10 cellular contexts compared by ENCODE assay signal in genomic region chr6:168007592-168008338, GRCh38. TPM values are rescaled to one million over a fixed set of nuclear protein-coding genes. Genes with fewer than 3 reads are reported as not detected.
A peak's percentile ranks its signal among the peaks of the same experiment; 100 is the strongest.
DNase-seq lines count a peak whose midpoint lies in the region; ATAC-seq, FAIRE-seq and TF ChIP-seq lines count a peak whose summit lies in the region.
"Had no signal": no experiment of that assay in that cellular context is flagged by ENCODE, and none has a peak within 500 bp of the region (broad histone marks: within the 10 kb centered on the region; RNA-seq: fewer than 3 reads in every experiment).

No MANE protein-coding gene starts in this region.

- H3K9ac ChIP-seq in Karpas-422 (ENCODE audit: low read length), result no peak overlapping the region

- ATAC-seq in stimulated activated naive CD8-positive, alpha-beta T cell treated with anti-CD3 and anti-CD28 coated beads, Interleukin-15, amount 100 ng/mL, for 72 hours, result no peak

- H3K27ac ChIP-seq in AG04450 (ENCODE audit: low read depth, low read length) (peak overlapping the region; percentile 22), Karpas-422 (ENCODE audit: low read length) (no peak overlapping the region), small intestine (ENCODE audit: low read depth in 1 of 2, low read length in 1 of 2) (peak overlapping the region in 1 of 2 donors; percentile 24)

- H3K4me1 ChIP-seq in Karpas-422 (ENCODE audit: low read length) (no peaks in the 10 kb centered on the region), small intestine (ENCODE audit: control insufficient read depth in 2 of 2, insufficient read depth in 1 of 2, low read depth in 1 of 2, low read length in 1 of 2) (no peaks in the 10 kb centered on the region)

- no peaks in the 10 kb centered on the region for H3K79me2 ChIP-seq in Karpas-422 (ENCODE audit: low read length)

- no peak for FAIRE-seq in small intestine (lab: Jason Lieb, UNC)

- no peak overlapping the region for H2AFZ ChIP-seq in Karpas-422 (ENCODE audit: low read length)

- H3K27me3 ChIP-seq in AG04450 (ENCODE audit: control insufficient read depth, insufficient read depth, low read length) (peaks cover 17% of the 10 kb centered on the region), Karpas-422 (ENCODE audit: low read length) (no peaks in the 10 kb centered on the region), small intestine (ENCODE audit: control insufficient read depth in 2 of 2, insufficient read depth in 2 of 2, low read length in 2 of 2) (no peaks in the 10 kb centered on the region)

- WGBS in small intestine, 3 donors, result 56 to 65% (median 61%) methylated on average over 3 of the region's 3 CpGs

- H3K9me2 ChIP-seq in Karpas-422 (replicated peaks; ENCODE audit: insufficient read depth, low read length), result no peaks in the 10 kb centered on the region

- H3K4me2 ChIP-seq in Karpas-422 (ENCODE audit: low read depth, low read length, poor library complexity, severe bottlenecking), result no peak overlapping the region

- H3K4me3 ChIP-seq in AG04450 (ENCODE audit: low read depth, low read length) (no peak overlapping the region), astrocyte of the spinal cord (ENCODE audit: low read depth, low read length) (no peak overlapping the region), Karpas-422 (ENCODE audit: low read length) (no peak overlapping the region), small intestine (ENCODE audit: low read depth in 1 of 2, low read length in 2 of 2) (no peak overlapping the region)

- no peaks in the 10 kb centered on the region for H4K20me1 ChIP-seq in Karpas-422 (ENCODE audit: insufficient read depth, low read depth, low read length)

- no peaks in the 10 kb centered on the region for H3K4me1 Mint-ChIP-seq in stimulated activated naive CD8-positive, alpha-beta T cell treated with anti-CD3 and anti-CD28 coated beads, Interleukin-15, amount 100 ng/mL, for 72 hours

- no peak overlapping the region for H3K27ac Mint-ChIP-seq in stimulated activated naive CD8-positive, alpha-beta T cell treated with anti-CD3 and anti-CD28 coated beads, Interleukin-15, amount 100 ng/mL, for 72 hours
- H3K27ac Mint-ChIP-seq: activated CD4-positive, alpha-beta T cell treated with anti-CD3 and anti-CD28 coated beads, Interleukin-2, amount 10 ng/mL, durations not matched to agents 24 days and 14 days had no signal

- peak; percentile 97 for DNase-seq in AG04450 (ENCODE audit: low read depth, low spot score)
- peak; percentile 99 for DNase-seq in LHCN-M2 (ENCODE audit: low read depth)
- DNase-seq in astrocyte of the spinal cord (ENCODE audit: low read depth, low spot score), result peak; percentile 99
- peak; percentile 100 for DNase-seq in kidney glomerular epithelial cell (lab: John Stamatoyannopoulos, UW)
- DNase-seq in stimulated activated naive CD8-positive, alpha-beta T cell treated with anti-CD3 and anti-CD28 coated beads, Interleukin-15, amount 100 ng/mL, for 72 hours, result no peak
- DNase-seq in Karpas-422, result no peak
- no peak for DNase-seq in pons (ENCODE audit: low spot score)
- DNase-seq in small intestine, result no peak
- DNase-seq: activated CD4-positive, alpha-beta T cell treated with anti-CD3 and anti-CD28 coated beads, Interleukin-2, amount 10 ng/mL, durations not matched to agents 24 days and 14 days; NCI-H1417 treated with DMSO at 0.1 percent for 48 hours had no signal

- in situ Hi-C loops in astrocyte of the spinal cord (cut with HindIII; ENCODE audit: low sequenced_read_pairs), result no loop called here

- no peak overlapping the region for H3K4me3 Mint-ChIP-seq in stimulated activated naive CD8-positive, alpha-beta T cell treated with anti-CD3 and anti-CD28 coated beads, Interleukin-15, amount 100 ng/mL, for 72 hours
- H3K4me3 Mint-ChIP-seq: activated CD4-positive, alpha-beta T cell treated with anti-CD3 and anti-CD28 coated beads, Interleukin-2, amount 10 ng/mL, durations not matched to agents 24 days and 14 days had no signal

- H3K36me3 ChIP-seq in Karpas-422 (ENCODE audit: insufficient read depth, low read length) (no peaks in the 10 kb centered on the region), small intestine (ENCODE audit: control insufficient read depth in 2 of 2, insufficient read depth in 2 of 2, low read length in 2 of 2) (no peaks in the 10 kb centered on the region)

- TF ChIP-seq CTCF in AG04450 (IDR thresholded peaks at IDR 0.05; ENCODE audit: low read depth, low read length) (no peak), astrocyte of the spinal cord (IDR thresholded peaks at IDR 0.05; ENCODE audit: low read depth, low read length) (no peak)

- H3K27me3 Mint-ChIP-seq in stimulated activated naive CD8-positive, alpha-beta T cell treated with anti-CD3 and anti-CD28 coated beads, Interleukin-15, amount 100 ng/mL, for 72 hours, result peaks cover 9% of the 10 kb centered on the region
- H3K27me3 Mint-ChIP-seq: activated CD4-positive, alpha-beta T cell treated with anti-CD3 and anti-CD28 coated beads, Interleukin-2, amount 10 ng/mL, durations not matched to agents 24 days and 14 days had no signal

- peaks cover 18 to 46% of the 10 kb centered on the region in 2 donors for H3K9me3 Mint-ChIP-seq in stimulated activated naive CD8-positive, alpha-beta T cell treated with anti-CD3 and anti-CD28 coated beads, Interleukin-15, amount 100 ng/mL, for 72 hours

- H3K9me3 ChIP-seq in AG04450 (ENCODE audit: control insufficient read depth, insufficient read depth, low read length), result peaks cover 17% of the 10 kb centered on the region
- H3K9me3 ChIP-seq in Karpas-422 (ENCODE audit: low read length), result peaks cover 19% of the 10 kb centered on the region
- no peaks in the 10 kb centered on the region for H3K9me3 ChIP-seq in small intestine (ENCODE audit: control insufficient read depth, low read depth)

- CTCF ChIA-PET in AG04450 (lab: Charles Lee), result interaction anchor here (1.6 kb wide), 1 partner anchor 25 kb away, joined by 7 read pairs; no protein-coding TSS in a partner anchor

- POLR2A ChIA-PET in AG04450 (lab: Yijun Ruan, JAX), result interaction anchor here (1.0 to 1.6 kb wide), 3 partner anchors 24 to 126 kb away, joined by 4 to 8 read pairs (median 6); no protein-coding TSS in a partner anchor

RNA-seq across cellular contexts. Expression of gene KIF25, which starts 10.3 kb away (rescaled TPM):
- not detected in 2 replicates for polyA plus RNA-seq in AG04450 (2011; rRNA removed)
- not detected in 2 replicates for polyA minus RNA-seq in AG04450 (2011; rRNA and poly(A)+ RNA removed)
- not detected in 2 replicates for total RNA-seq in LHCN-M2 (2014; rRNA removed)
- polyA plus RNA-seq in LHCN-M2 (2012), result 0.11 TPM
- total RNA-seq in Karpas-422 (2014; rRNA removed; shearing (Covaris generic); ENCODE audit: low replicate concordance), result not detected in 2 replicates
- under 1 TPM in 1 of 3 donors, not detected in 2; 0.16 TPM for polyA plus RNA-seq in small intestine
- total RNA-seq: activated CD4-positive, alpha-beta T cell treated with anti-CD3 and anti-CD28 coated beads, Interleukin-2, amount 10 ng/mL, durations not matched to agents 24 days and 14 days had no signal

Comparison
In these comparisons a context has a peak if more than half of its experiments do, and no peak if none do; other contexts are left out.
1. DNase-seq: peak in AG04450 (single experiment), LHCN-M2 (single experiment), astrocyte of the spinal cord (single experiment) and kidney glomerular epithelial cell (single experiment); none in stimulated activated naive CD8-positive, alpha-beta T cell treated with anti-CD3 and anti-CD28 coated beads, Interleukin-15, amount 100 ng/mL, for 72 hours (0 of 2), Karpas-422 (single experiment), pons (single experiment) and small intestine (single experiment).